ENCODE assay signal across 8 cellular contexts in genomic region chr17:50841949-50842354, GRCh38. TPM values are rescaled to one million over a fixed set of nuclear protein-coding genes. Genes with fewer than 3 reads are reported as not detected.
A peak's percentile ranks its signal among the peaks of the same experiment; 100 is the strongest.
DNase-seq lines count a peak whose midpoint lies in the region; ATAC-seq, FAIRE-seq and TF ChIP-seq lines count a peak whose summit lies in the region.

No MANE protein-coding gene starts in this region.

- no peak overlapping the region for H3K4me2 ChIP-seq in K562 (ENCODE audit: insufficient read depth, low read length)

- H3K4me1 Mint-ChIP-seq in immature natural killer cell: no peaks in the 10 kb centered on the region

- POLR2A ChIA-PET in K562 (lab: Yijun Ruan, JAX): interaction anchor here (0.6 to 0.9 kb wide), 4 partner anchors 24 to 59 kb away, joined by 3 to 5 read pairs (median 4); partner anchors contain the start of gene TOB1

- no peaks in the 10 kb centered on the region for H3K36me3 Mint-ChIP-seq in immature natural killer cell

- intact Hi-C loops in K562 (cut with micrococcal nuclease): loop anchor here (1.0 to 5.0 kb wide), 4 partner anchors 25 to 360 kb away; partner anchors contain the start of gene SPATA20

- peaks cover 0 to 3% (median 2%) of the 10 kb centered on the region in 3 donors for H3K27me3 Mint-ChIP-seq in immature natural killer cell (ENCODE audit: low read depth in 3 of 3)

- no peaks in the 10 kb centered on the region for H3K9me3 ChIP-seq in K562 (replicated peaks; ENCODE audit: control insufficient read depth, insufficient read depth, low read depth, low read length)

- peak; percentile 84 to 90 (median 87) for TF ChIP-seq CTCF in K562 (IDR thresholded peaks at IDR 0.05 in 2 of 3, conservative IDR thresholded peaks at IDR 0.05 in 1 of 3; ENCODE audit: insufficient read depth in 2 of 3, low read depth in 1 of 3, low read length in 3 of 3)

- H3K27me3 ChIP-seq in K562 (ENCODE audit: control insufficient read depth in 2 of 2, insufficient read depth in 2 of 2, low read length in 2 of 2): no peaks in the 10 kb centered on the region

- H3K9me3 Mint-ChIP-seq in immature natural killer cell: no peaks in the 10 kb centered on the region

- no peaks in the 10 kb centered on the region for H3K36me3 ChIP-seq in K562 (ENCODE audit: control insufficient read depth, insufficient read depth, low read length)

- peaks cover 0 to 13% of the 10 kb centered on the region in 2 experiments; a peak in 2 of 5 replicates for H3K4me1 ChIP-seq in K562 (replicated peaks in 1 of 2; ENCODE audit: control insufficient read depth in 2 of 2, insufficient read depth in 2 of 2, low read length in 2 of 2)

- in situ Hi-C loops in K562 (cut with MboI): loop anchor here (5.0 kb wide), 1 partner anchor 60 kb away; no protein-coding TSS in a partner anchor

- H4K20me1 ChIP-seq in K562 (replicated peaks; ENCODE audit: control insufficient read depth, insufficient read depth, low read length): no peaks in the 10 kb centered on the region; the same call in 1 of the 2 replicates

- H2AFZ ChIP-seq in K562 (ENCODE audit: low read depth, low read length): no peak overlapping the region

- H3K79me2 ChIP-seq in K562 (ENCODE audit: control insufficient read depth, insufficient read depth, low read length): no peaks in the 10 kb centered on the region

- BruUV-seq in K562 (replicated peaks; lab: Mats Ljungman, UMichigan): no TSS peak

- TF ChIP-seq RAD21 in K562 (CRISPR knock-in tag; conservative IDR thresholded peaks at IDR 0.05 in 1 of 2, IDR thresholded peaks at IDR 0.05 in 1 of 2): peak; percentile 85 to 94

- ATAC-seq in K562: peak; percentile 93
- ATAC-seq in HG03097 (IDR thresholded peaks at IDR 0.05; ENCODE audit: low FRiP score, unreplicated experiment): no peak

- FAIRE-seq in K562 (lab: Jason Lieb, UNC): peak; percentile 92

- no peak overlapping the region for H3K4me3 ChIP-seq in K562

- TF ChIP-seq POLR2A in K562 (conservative IDR thresholded peaks at IDR 0.05): no peak

- WGBS in K562 (ENCODE audit: insufficient coverage, low coverage, missing lambda C conversion rate): 11% methylated on average over 8 of the region's 8 CpGs

- no peak for TF ChIP-seq EP300 in K562 (IDR thresholded peaks at IDR 0.05; ENCODE audit: low read length)

- H3K27ac Mint-ChIP-seq in immature natural killer cell: no peak overlapping the region

- no peaks in the 10 kb centered on the region for H3K9me1 ChIP-seq in K562 (ENCODE audit: control insufficient read depth, insufficient read depth, low read length)

- H3K9ac ChIP-seq in K562 (ENCODE audit: insufficient read depth in 1 of 2, low read depth in 2 of 2, low read length in 2 of 2): no peak overlapping the region

- DNase-seq in SIG-M5 treated with dmso at 0.1 percent for 504 hours (lab: John Stamatoyannopoulos, UW; ENCODE audit: unreplicated experiment): peak; percentile 73
- DNase-seq in SIG-M5 (lab: John Stamatoyannopoulos, UW): no peak
- DNase-seq in NCI-H146 (lab: John Stamatoyannopoulos, UW): peak; percentile 61
- peak in 3 of 5 donors; percentile 14 to 39 (median 27) for DNase-seq in T-helper 1 cell
- DNase-seq in K562 (ENCODE audit: extremely low read depth in 1 of 4, low spot score in 3 of 4): peak; percentile 77 to 84 (median 83)
- DNase-seq in immature natural killer cell: peak; percentile 28 to 40 (median 32)
- DNase-seq in stimulated activated CD4-positive, alpha-beta T cell treated with anti-CD3 and anti-CD28 coated beads, Interleukin-15, amount 100 ng/mL, for 48 hours (ENCODE audit: low read depth in 2 of 2): peak; percentile 28 to 44

- CTCF ChIA-PET in K562 (lab: Yijun Ruan, JAX; ENCODE audit: low intra/inter-chr PET ratio): interaction anchor here (0.9 to 6.1 kb wide), 5 partner anchors 10 to 359 kb away, joined by 3 to 72 read pairs (median 5); no protein-coding TSS in a partner anchor

- no peak overlapping the region for H3K4me3 Mint-ChIP-seq in immature natural killer cell

- no peak overlapping the region for H3K27ac ChIP-seq in K562 (ENCODE audit: extremely low read depth, low read depth, low read length)

TF ChIP-seq in K562, 482 proteins besides CTCF, POLR2A, EP300 and RAD21 (continues in another document):
- TF ChIP-seq CC2D1A (IDR thresholded peaks at IDR 0.05) (peak; percentile 70), ZNF23 (CRISPR knock-in tag; IDR thresholded peaks at IDR 0.05) (no peak), ATF7 (IDR thresholded peaks at IDR 0.05) (no peak), CHCHD3 (CRISPR knock-in tag; IDR thresholded peaks at IDR 0.05) (no peak), RCOR1 (IDR thresholded peaks at IDR 0.05; ENCODE audit: borderline replicate concordance in 1 of 2, low read depth in 2 of 2, low read length in 2 of 2) (peak in 1 of 2 experiments; percentile 50; a peak in 1 of 4 replicates), BRD9 (IDR thresholded peaks at IDR 0.05; ENCODE audit: low read depth, partially characterized antibody) (peak; percentile 25), ZNF24 (IDR thresholded peaks at IDR 0.05) (no peak), MAZ (CRISPR knock-in tag; conservative IDR thresholded peaks at IDR 0.05 in 1 of 2, IDR thresholded peaks at IDR 0.05 in 1 of 2) (peak in 1 of 2 experiments; percentile 35; a peak in 1 of 4 replicates), TCF3 (CRISPR knock-in tag; IDR thresholded peaks at IDR 0.05) (no peak), DEAF1 (CRISPR knock-in tag; IDR thresholded peaks at IDR 0.05) (peak; percentile 68), ZNF644 (tag; IDR thresholded peaks at IDR 0.05; ENCODE audit: low read depth) (no peak), ZNF77 (CRISPR knock-in tag; IDR thresholded peaks at IDR 0.05) (no peak), HDAC6 (IDR thresholded peaks at IDR 0.05; ENCODE audit: low read depth, low read length) (no peak), SMC3 (conservative IDR thresholded peaks at IDR 0.05; ENCODE audit: insufficient read depth, low read depth, low read length) (peak; percentile 93), ZNF57 (CRISPR knock-in tag; IDR thresholded peaks at IDR 0.05) (no peak), CCAR2 (IDR thresholded peaks at IDR 0.05; ENCODE audit: low read depth, low read length) (no peak), ARID2 (IDR thresholded peaks at IDR 0.05) (peak; percentile 90; the same call in 1 of the 2 replicates)

RNA-seq across cellular contexts. Expression of gene WFIKKN2, which starts 6.6 kb away (rescaled TPM):
- total RNA-seq in K562 (2011; cell fraction: chromatin; rRNA removed; ENCODE audit: low replicate concordance): not detected in 2 replicates
- total RNA-seq in K562 (2011; cell fraction: nucleolus; rRNA removed): not detected in 2 replicates
- total RNA-seq in K562 (2011; cell fraction: nucleoplasm; rRNA removed): not detected in 2 replicates
- total RNA-seq in K562 (2014; rRNA removed) (not detected in 2 replicates), K562 (2014; rRNA removed; fragmentation: Illumina TruSeq; extraction: Trizol) (not detected in 2 replicates), K562 (2015; rRNA removed; fragmentation: Illumina TruSeq; extraction: Trizol) (not detected in 2 replicates), K562 (2021) (0.07 TPM in 1 of 2 replicates, not detected in the other)
- polyA plus RNA-seq in K562 (2011; rRNA removed) (not detected in 2 replicates), K562 (2014; fragmentation: Illumina TruSeq; extraction: Trizol) (not detected in 2 replicates), K562 (2014; fragmentation: Nextera tagmentation; extraction: Ambion mirVana) (not detected), K562 (2014; rRNA removed) (not detected in 2 replicates), immature natural killer cell (not detected)
- not detected in 2 replicates for polyA plus RNA-seq in K562 (2011; cell fraction: cytosol; rRNA removed)
- 0.04 TPM in 1 of 2 replicates, not detected in the other for polyA plus RNA-seq in K562 (2011; cell fraction: nucleus; rRNA removed)
- polyA plus RNA-seq in K562 (2012): 0.01 and 0.03 TPM in 2 replicates
- not detected in 2 replicates for polyA minus RNA-seq in K562 (2011; rRNA and poly(A)+ RNA removed)
- polyA minus RNA-seq in K562 (2011; cell fraction: cytosol; rRNA and poly(A)+ RNA removed): not detected in 2 replicates
- polyA minus RNA-seq in K562 (2011; cell fraction: nucleus; rRNA and poly(A)+ RNA removed): not detected in 2 replicates

RNA-seq across cellular contexts. Expression of gene TOB1, which starts 24.2 kb away (rescaled TPM):
- 10.4 and 18.1 TPM in 2 replicates for total RNA-seq in K562 (2011; cell fraction: chromatin; rRNA removed; ENCODE audit: low replicate concordance)
- 14.8 and 18.2 TPM in 2 replicates for total RNA-seq in K562 (2011; cell fraction: nucleolus; rRNA removed)
- total RNA-seq in K562 (2011; cell fraction: nucleoplasm; rRNA removed): 19.9 and 21.5 TPM in 2 replicates
- total RNA-seq in K562 (2014; rRNA removed): 4.8 and 13.9 TPM in 2 replicates
- total RNA-seq in K562 (2014; rRNA removed; fragmentation: Illumina TruSeq; extraction: Trizol): 12.4 and 13.2 TPM in 2 replicates
- total RNA-seq in K562 (2015; rRNA removed; fragmentation: Illumina TruSeq; extraction: Trizol): 13.2 TPM in 2 replicates
- 29.9 and 31.0 TPM in 2 replicates for total RNA-seq in K562 (2021)
- 10.5 and 10.8 TPM in 2 replicates for polyA plus RNA-seq in K562 (2011; rRNA removed)
- 8.5 and 9.7 TPM in 2 replicates for polyA plus RNA-seq in K562 (2011; cell fraction: cytosol; rRNA removed)
- 17.6 and 24.1 TPM in 2 replicates for polyA plus RNA-seq in K562 (2011; cell fraction: nucleus; rRNA removed)
- 16.9 and 24.9 TPM in 2 replicates for polyA plus RNA-seq in K562 (2012)
- 14.9 and 17.6 TPM in 2 replicates for polyA plus RNA-seq in K562 (2014; fragmentation: Illumina TruSeq; extraction: Trizol)
- 10 to 100 TPM; 44.9 to 63.7 TPM for polyA plus RNA-seq in K562 (2014; fragmentation: Nextera tagmentation; extraction: Ambion mirVana)
- polyA plus RNA-seq in K562 (2014; rRNA removed): 10.9 and 11.8 TPM in 2 replicates
- polyA minus RNA-seq in K562 (2011; rRNA and poly(A)+ RNA removed): 19.1 and 19.5 TPM in 2 replicates
- polyA minus RNA-seq in K562 (2011; cell fraction: cytosol; rRNA and poly(A)+ RNA removed): 13.5 and 14.2 TPM in 2 replicates
- polyA minus RNA-seq in K562 (2011; cell fraction: nucleus; rRNA and poly(A)+ RNA removed): 22.5 and 23.9 TPM in 2 replicates
- 10 to 100 TPM in 2 of 3 donors, 1 to 10 TPM in 1; 8.9 to 23.7 (median 10.3) TPM for polyA plus RNA-seq in immature natural killer cell
